1 cellular context compared by ENCODE assay signal in genomic region chr6:231779-232178, GRCh38.
TF ChIP-seq lines count a peak whose summit lies in the region.

No MANE protein-coding gene starts in this region.

TF ChIP-seq in GM12878, 131 proteins besides CTCF, POLR2A, EP300 and RAD21 (continued from another document):
- no peak for TF ChIP-seq ZBTB40 (IDR thresholded peaks at IDR 0.05; ENCODE audit: borderline replicate concordance)
- TF ChIP-seq PRDM15 (CRISPR knock-in tag; IDR thresholded peaks at IDR 0.05) = no peak
- TF ChIP-seq IKZF2 (IDR thresholded peaks at IDR 0.05) = peak; percentile 87
- TF ChIP-seq NFXL1 (IDR thresholded peaks at IDR 0.05; ENCODE audit: borderline replicate concordance) = no peak
- no peak for TF ChIP-seq ZNF622 (IDR thresholded peaks at IDR 0.05)
- TF ChIP-seq MTA2 (IDR thresholded peaks at IDR 0.05; ENCODE audit: low read depth) = peak; percentile 71
- peak; percentile 48; the same call in 1 of the 2 replicates for TF ChIP-seq CREM (IDR thresholded peaks at IDR 0.05; ENCODE audit: low read depth)
TF ChIP-seq in GM12878: peak in this region for 35.
